In the genomic region with DNA sequence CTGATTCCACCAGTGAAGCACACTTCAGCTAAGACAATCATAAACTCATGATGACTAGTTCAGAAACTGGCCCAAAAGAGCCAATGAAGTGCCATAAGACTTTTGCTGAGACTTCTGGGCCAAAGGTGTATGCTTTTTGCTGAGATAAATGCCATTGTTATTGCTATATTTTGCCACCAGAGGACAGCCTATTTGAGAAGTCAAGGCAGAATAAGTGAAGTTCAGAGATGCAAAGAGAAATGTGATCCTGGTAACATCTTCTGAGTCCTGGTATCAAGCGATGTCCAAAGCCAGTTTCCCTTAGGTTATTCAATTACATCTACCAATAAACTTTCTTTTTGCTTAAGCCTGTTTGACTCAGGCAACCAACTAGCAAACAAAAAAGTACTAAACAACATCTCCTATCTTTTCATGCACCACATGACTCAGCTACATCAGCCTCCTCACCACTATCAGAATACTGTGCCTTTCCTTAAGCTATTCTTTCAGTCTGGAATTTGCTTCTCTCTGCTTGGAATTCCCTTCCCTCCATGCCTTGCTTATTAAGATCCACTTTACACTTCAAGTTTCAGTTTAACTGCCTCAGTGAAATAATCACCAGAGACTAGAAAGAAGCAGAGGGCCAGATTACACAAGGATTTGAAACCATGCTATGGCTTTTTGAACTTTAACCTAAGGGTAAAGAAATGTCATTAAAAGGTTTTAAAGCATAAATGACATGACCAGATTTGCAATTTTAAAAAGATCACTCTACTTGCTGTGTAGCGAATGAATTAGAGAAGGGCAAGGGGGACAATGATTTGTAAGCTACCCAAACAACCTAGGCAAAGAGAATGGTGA, we compare ENCODE assay signal across 9 cellular contexts. TPM values are rescaled to one million over a fixed set of nuclear protein-coding genes. Genes with fewer than 3 reads are reported as not detected.
A peak's percentile ranks its signal among the peaks of the same experiment; 100 is the strongest.
DNase-seq lines count a peak whose midpoint lies in the region; ATAC-seq and TF ChIP-seq lines count a peak whose summit lies in the region.
"Had no signal": no experiment of that assay in that cellular context is flagged by ENCODE, and none has a peak within 500 bp of the region (broad histone marks: within the 10 kb centered on the region; RNA-seq: fewer than 3 reads in every experiment).

No MANE protein-coding gene starts in this region.

- POLR2A ChIA-PET in T-cell (lab: Charles Lee), result no interaction called here

- ATAC-seq in T-cell (replicated peaks in 1 of 4) (peak in 3 of 4 experiments; percentile 33 to 44 (median 43)), HG03135 (IDR thresholded peaks at IDR 0.05; ENCODE audit: unreplicated experiment) (no peak)

- TF ChIP-seq CTCF in AG10803 (conservative IDR thresholded peaks at IDR 0.05; ENCODE audit: low read length) (peak; percentile 68), GM13976 (IDR thresholded peaks at IDR 0.05; ENCODE audit: borderline replicate concordance, control extremely low read depth, extremely low read depth, insufficient read depth, missing control alignments) (peak; percentile 50)

- peaks cover 20 to 29% (median 28%) of the 10 kb centered on the region in 3 donors for H3K4me1 Mint-ChIP-seq in T-cell
- no peaks in the 10 kb centered on the region for H3K4me1 Mint-ChIP-seq in T-helper 2 cell treated with Interferon-gamma antibody and Interleukin-4, amounts not matched to agents 5 μg/mL and 100 μg/mL, for 36 hours (ENCODE audit: low read depth)

- H3K9me3 Mint-ChIP-seq in T-cell, result peaks cover 6 to 11% (median 6%) of the 10 kb centered on the region in 3 donors
- peaks cover 18% of the 10 kb centered on the region for H3K9me3 Mint-ChIP-seq in T-helper 2 cell treated with Interferon-gamma antibody and Interleukin-4, amounts not matched to agents 5 μg/mL and 100 μg/mL, for 36 hours

- DNase-seq in AG10803 (ENCODE audit: low read depth) (peak; percentile 47), GM13976 (ENCODE audit: low spot score) (peak; percentile 20), T-cell (no peak), kidney tubule cell (ENCODE audit: low spot score) (peak; percentile 54), HuH-7.5 (ENCODE audit: low spot score) (no peak), NCI-H1694 (lab: John Stamatoyannopoulos, UW) (no peak)
- DNase-seq in T-helper 2 cell treated with Interferon-gamma antibody and Interleukin-4, amounts not matched to agents 5 μg/mL and 100 μg/mL, for 36 hours (ENCODE audit: low spot score), result no peak

- CTCF ChIA-PET in T-cell (lab: Charles Lee), result interaction anchor here (0.6 to 2.8 kb wide), 6 partner anchors 10 to 27 kb away, joined by 3 to 12 read pairs (median 3); no protein-coding TSS in a partner anchor

- H3K27ac Mint-ChIP-seq in T-cell, result no peak overlapping the region
- no peak overlapping the region for H3K27ac Mint-ChIP-seq in T-helper 2 cell treated with Interferon-gamma antibody and Interleukin-4, amounts not matched to agents 5 μg/mL and 100 μg/mL, for 36 hours

- in situ Hi-C loops in GM13976 (cut with MboI; ENCODE audit: low sequenced_read_pairs, unreplicated experiment), result no loop called here

- H3K4me3 Mint-ChIP-seq in T-cell, result no peak overlapping the region
- no peak overlapping the region for H3K4me3 Mint-ChIP-seq in T-helper 2 cell treated with Interferon-gamma antibody and Interleukin-4, amounts not matched to agents 5 μg/mL and 100 μg/mL, for 36 hours

- no peaks in the 10 kb centered on the region for H3K27me3 Mint-ChIP-seq in T-cell
- H3K27me3 Mint-ChIP-seq in T-helper 2 cell treated with Interferon-gamma antibody and Interleukin-4, amounts not matched to agents 5 μg/mL and 100 μg/mL, for 36 hours (ENCODE audit: low read depth), result peaks cover 7% of the 10 kb centered on the region

- no peak overlapping the region for H3K4me3 ChIP-seq in AG10803 (ENCODE audit: low read length)
- H3K4me3 ChIP-seq: thoracic aorta had no signal

- peaks cover 12% of the 10 kb centered on the region for H3K36me3 Mint-ChIP-seq in T-cell
- peaks cover 3% of the 10 kb centered on the region for H3K36me3 Mint-ChIP-seq in T-helper 2 cell treated with Interferon-gamma antibody and Interleukin-4, amounts not matched to agents 5 μg/mL and 100 μg/mL, for 36 hours (ENCODE audit: low read depth)

RNA-seq across cellular contexts. Expression of gene CRY1, which starts 14.0 kb away (rescaled TPM):
- total RNA-seq in T-cell, result 10 to 100 TPM; 31.4 to 58.1 (median 35.9) TPM

Comparison
In these comparisons a context has a peak if more than half of its experiments do, and no peak if none do; other contexts are left out.
1. DNase-seq: peak in AG10803 (single experiment), GM13976 (single experiment) and kidney tubule cell (single experiment); none in T-cell (0 of 34), HuH-7.5 (single experiment), T-helper 2 cell treated with Interferon-gamma antibody and Interleukin-4, amounts not matched to agents 5 μg/mL and 100 μg/mL, for 36 hours (single experiment) and NCI-H1694 (single experiment).